19 cellular contexts compared by ENCODE assay signal in genomic region chr22:44298331-44299087, GRCh38. TPM values are rescaled to one million over a fixed set of nuclear protein-coding genes. Genes with fewer than 3 reads are reported as not detected.
DNase-seq lines count a peak whose midpoint lies in the region; ATAC-seq, FAIRE-seq and TF ChIP-seq lines count a peak whose summit lies in the region.
"Had no signal": no experiment of that assay in that cellular context is flagged by ENCODE, and none has a peak within 500 bp of the region (broad histone marks: within the 10 kb centered on the region; RNA-seq: fewer than 3 reads in every experiment).

No MANE protein-coding gene starts in this region.

- peaks cover 35% of the 10 kb centered on the region for H3K36me3 ChIP-seq in MG63
- H3K36me3 ChIP-seq: BLaER1 had no signal

- H3K27me3 Mint-ChIP-seq in neural crest cell (ENCODE audit: low read depth) = peaks cover 6% of the 10 kb centered on the region

- no peaks in the 10 kb centered on the region for H3K4me1 ChIP-seq in A549
- H3K4me1 ChIP-seq: BLaER1 had no signal

- no peak for TF ChIP-seq EP300 in A549 (IDR thresholded peaks at IDR 0.05)

- no peak overlapping the region for H3K4me2 ChIP-seq in A549
- H3K4me2 ChIP-seq: BLaER1 had no signal

- H3K36me3 Mint-ChIP-seq in neural crest cell (ENCODE audit: low read depth) = peaks cover 3% of the 10 kb centered on the region

- no peak for DNase-seq in A549 (ENCODE audit: low read depth in 1 of 2, low spot score in 1 of 2)
- DNase-seq in MG63 = peak; percentile 54
- DNase-seq in neural crest cell (ENCODE audit: low read depth, low spot score) = peak; percentile 53
- DNase-seq in occipital lobe (lab: John Stamatoyannopoulos, UW) = no peak
- DNase-seq in middle frontal gyrus (ENCODE audit: extremely low spot score, low spot score) = no peak
- DNase-seq in putamen (ENCODE audit: low spot score) = no peak
- DNase-seq in GOT3 (lab: John Stamatoyannopoulos, UW) = no peak
- DNase-seq: DND-41, GM23248, Kasumi-1, NCI-H1930, NCI-H2171, NCI-H446 treated with DMSO at 0.1 percent for 48 hours, NCI-H748 treated with DMSO at 0.1 percent for 48 hours, PC-3 had no signal

- no peak for TF ChIP-seq CTCF in A549 (IDR thresholded peaks at IDR 0.05)
- no peak for TF ChIP-seq CTCF in neural crest cell (conservative IDR thresholded peaks at IDR 0.05)

- no peak for TF ChIP-seq RAD21 in A549 (conservative IDR thresholded peaks at IDR 0.05 in 1 of 2, IDR thresholded peaks at IDR 0.05 in 1 of 2)

- H3K4me1 Mint-ChIP-seq in neural crest cell = peaks cover 51% of the 10 kb centered on the region

- 82% methylated on average over 3 of the region's 28 CpGs for WGBS in A549 (ENCODE audit: missing lambda C conversion rate)

- no peak for TF ChIP-seq POLR2A in A549 (IDR thresholded peaks at IDR 0.05; ENCODE audit: low read length)

- H3K4me3 ChIP-seq in A549 (no peak overlapping the region), MG63 (no peak overlapping the region)
- H3K4me3 ChIP-seq: BLaER1, GM12878, GM23248 had no signal

- no peak overlapping the region for H3K27ac ChIP-seq in A549
- H3K27ac ChIP-seq: BLaER1, GM23248 had no signal

- peaks cover 5% of the 10 kb centered on the region for H3K9me3 Mint-ChIP-seq in neural crest cell

- H3K27me3 ChIP-seq in MG63 = no peaks in the 10 kb centered on the region

- CTCF ChIA-PET in A549 (lab: Yijun Ruan, JAX) = interaction anchor here (0.7 to 1.6 kb wide), 4 partner anchors 213 to 327 kb away, joined by 3 to 4 read pairs (median 3); no protein-coding TSS in a partner anchor

- no peak for FAIRE-seq in A549 (lab: Jason Lieb, UNC)
- FAIRE-seq: G401.6, GM12878 had no signal

- POLR2A ChIA-PET in A549 (lab: Yijun Ruan, JAX) = no interaction called here

- no peaks in the 10 kb centered on the region for H3K9me3 ChIP-seq in A549
- 0 out of 2 replicates have a peak, but pooled peaks cover 3% of the 10 kb centered on the region for H3K9me3 ChIP-seq in MG63

- peak; percentile 22 to 28; a peak in 2 of 6 replicates for ATAC-seq in A549
- peak; percentile 14 for ATAC-seq in esophagus mucosa
- ATAC-seq: GM12878, PC-3 had no signal

- peak overlapping the region; percentile 98 for H3K27ac Mint-ChIP-seq in neural crest cell (ENCODE audit: unreplicated experiment)

- H3K4me3 Mint-ChIP-seq in neural crest cell = peak overlapping the region; percentile 47

TF ChIP-seq in A549, 52 proteins besides CTCF, POLR2A, EP300 and RAD21:
- TF ChIP-seq ZNF302 (CRISPR knock-in tag; IDR thresholded peaks at IDR 0.05) (no peak), MAFK (IDR thresholded peaks at IDR 0.05; ENCODE audit: partially characterized antibody) (no peak), HOXB13 (CRISPR knock-in tag; IDR thresholded peaks at IDR 0.05; ENCODE audit: low read depth) (no peak), BCL3 (IDR thresholded peaks at IDR 0.05) (no peak), ELK1 (IDR thresholded peaks at IDR 0.05; ENCODE audit: low read depth, low read length) (no peak), REST (IDR thresholded peaks at IDR 0.05) (no peak), FOXS1 (CRISPR knock-in tag; IDR thresholded peaks at IDR 0.05) (no peak), BHLHE40 (IDR thresholded peaks at IDR 0.05; ENCODE audit: low read depth, low read length) (no peak), HEYL (CRISPR knock-in tag; IDR thresholded peaks at IDR 0.05) (no peak), EHF (CRISPR knock-in tag; IDR thresholded peaks at IDR 0.05) (no peak), FOSB (CRISPR knock-in tag; IDR thresholded peaks at IDR 0.05) (no peak)

RNA-seq across cellular contexts. Expression of gene SHISAL1, which starts 14.2 kb away (rescaled TPM):
- 0.61 and 0.79 TPM in 2 replicates for polyA plus RNA-seq in A549 (2011; rRNA removed)
- polyA plus RNA-seq in A549 (2012; cell fraction: cytosol; rRNA removed) = 0.56 and 0.80 TPM in 2 replicates
- polyA plus RNA-seq in A549 (2012; cell fraction: nucleus; rRNA removed) = 0.74 and 0.80 TPM in 2 replicates
- 1.9 to 2.4 TPM (median 2.2 TPM) in 3 replicates for polyA plus RNA-seq in A549 (2017; fragmentation: RNase III; extraction: RNeasy Plus Mini Kit Qiagen cat#74134 plus additional on column Dnase treatment)
- polyA minus RNA-seq in A549 (2011; rRNA and poly(A)+ RNA removed) = 1.3 and 1.4 TPM in 2 replicates
- 37.9 and 49.6 TPM in 2 replicates for total RNA-seq in MG63 (2014; rRNA removed; shearing (Covaris generic); ENCODE audit: low replicate concordance)
- total RNA-seq in esophagus mucosa = 0.08 TPM
- total RNA-seq in neural crest cell = 4.2 and 4.3 TPM in 2 replicates
- total RNA-seq in occipital lobe = 13.9 TPM
- total RNA-seq: GM12878 had no signal
- polyA plus RNA-seq: GM12878 had no signal

Comparison
In these comparisons a context has a peak if more than half of its experiments do, and no peak if none do; other contexts are left out.
1. DNase-seq: peak in MG63 (single experiment) and neural crest cell (single experiment); none in A549 (0 of 2), occipital lobe (single experiment), middle frontal gyrus (single experiment), putamen (single experiment) and GOT3 (single experiment).